Comparison of ENCODE assay signal across 28 cellular contexts in the genomic region with DNA sequence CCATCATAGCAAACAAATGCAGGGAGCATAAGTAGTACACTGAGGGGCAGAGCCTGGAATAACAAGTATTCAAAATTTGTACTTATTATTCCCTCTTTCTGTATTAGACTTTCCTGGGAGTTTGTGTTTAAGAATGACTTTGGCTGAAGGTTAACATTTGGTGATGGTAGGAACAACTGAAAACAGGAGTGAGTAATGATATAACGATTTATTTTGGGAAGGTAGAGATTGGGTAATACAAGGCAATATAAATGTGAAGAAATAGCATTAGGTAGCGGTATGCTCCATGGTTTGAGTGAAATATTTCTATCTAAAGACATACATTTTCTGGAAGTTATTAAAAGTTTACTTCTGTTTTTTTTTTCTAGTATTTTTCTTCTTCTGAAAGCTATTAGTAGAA.
"Had no signal": no experiment of that assay in that cellular context is flagged by ENCODE, and none has a peak within 500 bp of the region (broad histone marks: within the 10 kb centered on the region; RNA-seq: fewer than 3 reads in every experiment).

No MANE protein-coding gene starts in this region.

- ATAC-seq: left colon; mucosa of descending colon; natural killer cell treated with Interleukin-12 subunit alpha and Interleukin-12 subunit beta and Interleukin-15 and Interleukin-18, amount 100 ng/mL, for 72 hours; pancreas; sciatic nerve; stimulated activated naive B cell treated with anti-CD40 and anti-IgM and Interleukin-4, amounts not matched to agents 10 μg/mL and 1 μg/mL and 100 μg/mL, for 72 hours had no signal

- H3K36me3 ChIP-seq: colonic mucosa, left ventricle myocardium inferior, neutrophil, pancreas, right atrium auricular region, spleen, thoracic aorta, tibial nerve, upper lobe of left lung had no signal

- H3K9me3 ChIP-seq: colonic mucosa, left ventricle myocardium inferior, mucosa of descending colon, neutrophil, pancreas, right atrium auricular region, spleen, thoracic aorta, tibial nerve, upper lobe of left lung had no signal

- H3K4me1 ChIP-seq: pancreas, right atrium auricular region, spleen, tibial nerve, upper lobe of left lung had no signal

- DNase-seq: colonic mucosa; effector CD8-positive, alpha-beta T cell; endodermal cell; foreskin melanocyte; hypothalamus; immature natural killer cell; islet precursor cell; kidney glomerular epithelial cell; left colon; left ventricle myocardium inferior; mesenchymal stem cell; mucosa of descending colon; naive B cell; pancreas; spleen; stimulated activated CD4-positive, alpha-beta T cell treated with anti-CD3 and anti-CD28 coated beads, Interleukin-15, amount 100 ng/mL, for 24 hours; stimulated activated CD4-positive, alpha-beta T cell treated with anti-CD3 and anti-CD28 coated beads, Interleukin-2, amount 100 ng/mL, for 48 hours; stimulated activated naive B cell treated with anti-CD40 and anti-IgM and Interleukin-4, amounts not matched to agents 10 μg/mL and 1 μg/mL and 100 μg/mL, for 72 hours; upper lobe of left lung had no signal

- H3K27ac ChIP-seq: colonic mucosa, epithelial cell of prostate, left ventricle myocardium inferior, neutrophil, pancreas, right atrium auricular region, skin epidermis, spleen, thoracic aorta, tibial nerve, upper lobe of left lung had no signal

- H3K27me3 ChIP-seq: colonic mucosa, neutrophil, pancreas, right atrium auricular region, tibial nerve, upper lobe of left lung had no signal

- H3K4me3 ChIP-seq: colonic mucosa, left ventricle myocardium inferior, lung, mucosa of descending colon, pancreas, right atrium auricular region, skin epidermis, spleen, thoracic aorta, tibial nerve, upper lobe of left lung had no signal
